Comparison of ENCODE assay signal across 22 cellular contexts in the genomic region with DNA sequence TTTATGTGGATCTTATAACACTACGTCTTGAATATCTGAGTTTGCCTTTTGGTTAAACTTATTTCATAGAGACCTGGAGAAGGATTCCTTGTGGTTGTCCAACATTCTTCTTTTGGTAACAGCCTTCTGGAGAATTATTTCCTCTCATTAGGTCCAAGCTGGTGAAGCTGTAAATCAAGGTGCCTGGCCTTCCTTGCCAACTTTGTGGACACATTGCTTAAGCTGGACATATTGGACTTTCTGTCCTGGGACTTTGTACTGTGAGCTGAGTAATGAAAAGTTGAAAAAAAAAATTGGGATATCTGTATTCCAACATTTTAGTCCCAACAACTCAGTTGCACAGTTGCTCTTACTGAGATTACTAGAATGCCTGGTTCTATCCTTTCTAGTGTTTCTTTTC.
DNase-seq lines count a peak whose midpoint lies in the region; ATAC-seq, FAIRE-seq and TF ChIP-seq lines count a peak whose summit lies in the region.
"Had no signal": no experiment of that assay in that cellular context is flagged by ENCODE, and none has a peak within 500 bp of the region (broad histone marks: within the 10 kb centered on the region; RNA-seq: fewer than 3 reads in every experiment).

No MANE protein-coding gene starts in this region.

- H3K27ac Mint-ChIP-seq in naive thymus-derived CD4-positive, alpha-beta T cell = no peak overlapping the region
- H3K27ac Mint-ChIP-seq: B cell; CD4-positive, alpha-beta T cell; CD8-positive, alpha-beta T cell had no signal

- no peaks in the 10 kb centered on the region for H3K36me3 ChIP-seq in liver (ENCODE audit: control insufficient read depth in 4 of 4, insufficient read depth in 3 of 4, low read depth in 1 of 4, low read length in 3 of 4)
- H3K36me3 ChIP-seq in HepG2 (replicated peaks in 1 of 2; ENCODE audit: control insufficient read depth in 1 of 2, insufficient read depth in 2 of 2, low read length in 2 of 2) = no peaks in the 10 kb centered on the region
- H3K36me3 ChIP-seq in right lobe of liver = no peaks in the 10 kb centered on the region
- no peaks in the 10 kb centered on the region for H3K36me3 ChIP-seq in ovary
- no peaks in the 10 kb centered on the region for H3K36me3 ChIP-seq in naive thymus-derived CD4-positive, alpha-beta T cell (ENCODE audit: control insufficient read depth in 2 of 3, insufficient read depth in 3 of 3, low read length in 3 of 3)
- H3K36me3 ChIP-seq: BLaER1 treated with 17β-estradiol and CSF1 and Interleukin-3, amounts not matched to agents 10 nM and 100 nM had no signal

- in situ Hi-C loops in HepG2 (cut with HindIII; ENCODE audit: extremely low pct_ligation_motif_present, low pct_unique_long_range_greater_than_20kb) = no loop called here
- in situ Hi-C loops in astrocyte of the spinal cord (cut with HindIII; ENCODE audit: low sequenced_read_pairs) = no loop called here

- no peak overlapping the region for H3K27ac ChIP-seq in liver (ENCODE audit: low read depth in 1 of 2, low read length in 2 of 2)
- no peak overlapping the region for H3K27ac ChIP-seq in HepG2 (ENCODE audit: extremely low read length, insufficient read depth, low read length)
- H3K27ac ChIP-seq in right lobe of liver = no peak overlapping the region
- no peak overlapping the region for H3K27ac ChIP-seq in ovary
- H3K27ac ChIP-seq in naive thymus-derived CD4-positive, alpha-beta T cell (ENCODE audit: low read depth, low read length) = no peak overlapping the region
- H3K27ac ChIP-seq: 22Rv1; A549; BLaER1 treated with 17β-estradiol and CSF1 and Interleukin-3, amounts not matched to agents 10 nM and 100 nM; C4-2B had no signal

- H3K4me3 Mint-ChIP-seq in naive thymus-derived CD4-positive, alpha-beta T cell = no peak overlapping the region
- H3K4me3 Mint-ChIP-seq: B cell; CD4-positive, alpha-beta T cell; CD8-positive, alpha-beta T cell had no signal

- ATAC-seq in HepG2 = no peak
- peak; percentile 64 to 84 (median 80) for ATAC-seq in right lobe of liver
- ATAC-seq in naive thymus-derived CD4-positive, alpha-beta T cell = no peak
- ATAC-seq in GM21723 (IDR thresholded peaks at IDR 0.05; ENCODE audit: unreplicated experiment) = no peak
- ATAC-seq: A549; CD8-positive, alpha-beta T cell had no signal

- TF ChIP-seq POLR2A in HepG2 (IDR thresholded peaks at IDR 0.05; ENCODE audit: insufficient read depth in 1 of 2, low read depth in 2 of 2, low read length in 2 of 2) (no peak), right lobe of liver (IDR thresholded peaks at IDR 0.05) (no peak), ovary (IDR thresholded peaks at IDR 0.05) (no peak)

- CTCF ChIA-PET in HepG2 (lab: Yijun Ruan, JAX; ENCODE audit: low intra/inter-chr PET ratio, low total read pairs) = no interaction called here
- CTCF ChIA-PET in naive thymus-derived CD4-positive, alpha-beta T cell (lab: Charles Lee) = no interaction called here

- no peak overlapping the region for H3K9ac ChIP-seq in liver (ENCODE audit: low read depth in 1 of 2, low read length in 2 of 2)
- H3K9ac ChIP-seq in HepG2 (ENCODE audit: insufficient read depth, low read depth, low read length) = no peak overlapping the region
- H3K9ac ChIP-seq: BLaER1 treated with 17β-estradiol and CSF1 and Interleukin-3, amounts not matched to agents 10 nM and 100 nM had no signal

- intact Hi-C loops in HepG2 (cut with micrococcal nuclease; ENCODE audit: unreplicated experiment) (no loop called here), right lobe of liver (cut with DNase I) (no loop called here), ovary (cut with DNase I) (no loop called here)
- intact Hi-C loops in naive thymus-derived CD4-positive, alpha-beta T cell (cut with micrococcal nuclease) = no loop called here

- H3K79me2 ChIP-seq in HepG2 (ENCODE audit: insufficient read depth, low read length) = no peaks in the 10 kb centered on the region

- no peak overlapping the region for H3K4me2 ChIP-seq in HepG2 (ENCODE audit: low read depth, low read length)
- H3K4me2 ChIP-seq: A549; BLaER1 treated with 17β-estradiol and CSF1 and Interleukin-3, amounts not matched to agents 10 nM and 100 nM had no signal

- no peaks in the 10 kb centered on the region for H3K4me1 Mint-ChIP-seq in naive thymus-derived CD4-positive, alpha-beta T cell
- H3K4me1 Mint-ChIP-seq: B cell had no signal

- H4K20me1 ChIP-seq in HepG2 (ENCODE audit: insufficient read depth, low read length) = no peaks in the 10 kb centered on the region
- H4K20me1 ChIP-seq: BLaER1 treated with 17β-estradiol and CSF1 and Interleukin-3, amounts not matched to agents 10 nM and 100 nM had no signal

- POLR2A ChIA-PET in HepG2 (lab: Yijun Ruan, JAX) = no interaction called here
- POLR2A ChIA-PET in naive thymus-derived CD4-positive, alpha-beta T cell (lab: Charles Lee) = no interaction called here

- BruUV-seq in HepG2 (replicated peaks; lab: Mats Ljungman, UMichigan) = no TSS peak

- H3K27me3 ChIP-seq in liver (ENCODE audit: control insufficient read depth in 4 of 4, insufficient read depth in 4 of 4, low read length in 3 of 4) (no peaks in the 10 kb centered on the region), HepG2 (ENCODE audit: control insufficient read depth in 1 of 2, insufficient read depth in 2 of 2, low read length in 2 of 2) (no peaks in the 10 kb centered on the region), right lobe of liver (no peaks in the 10 kb centered on the region), ovary (no peaks in the 10 kb centered on the region)
- no peaks in the 10 kb centered on the region for H3K27me3 ChIP-seq in naive thymus-derived CD4-positive, alpha-beta T cell (ENCODE audit: control insufficient read depth in 2 of 2, insufficient read depth in 2 of 2, low read length in 2 of 2)
- H3K27me3 ChIP-seq: BLaER1 treated with 17β-estradiol and CSF1 and Interleukin-3, amounts not matched to agents 10 nM and 100 nM had no signal

- DNase-seq in HepG2 (ENCODE audit: low spot score) (no peak), astrocyte of the spinal cord (ENCODE audit: low read depth, low spot score) (peak; percentile 19), right lobe of liver (peak in 1 of 3 donors; percentile 47), ovary (no peak)
- DNase-seq in naive thymus-derived CD4-positive, alpha-beta T cell = no peak
- DNase-seq: Caco-2; Calu3; CD4-positive, alpha-beta T cell; CD8-positive, alpha-beta T cell; DMS79 treated with DMSO at 0.1 percent for 48 hours; GF-D8 had no signal

- H3K36me3 Mint-ChIP-seq in naive thymus-derived CD4-positive, alpha-beta T cell = no peaks in the 10 kb centered on the region
- H3K36me3 Mint-ChIP-seq: CD8-positive, alpha-beta T cell had no signal

- no peak for FAIRE-seq in HepG2 (lab: Jason Lieb, UNC)
- FAIRE-seq: D721Med, G401.6, GM12891, GM19239 had no signal

- no peak overlapping the region for H2AFZ ChIP-seq in HepG2 (ENCODE audit: low read length)

- H3K9me3 ChIP-seq in liver (ENCODE audit: control insufficient read depth in 4 of 4, low read length in 3 of 4) (no peaks in the 10 kb centered on the region), HepG2 (ENCODE audit: low read length) (no peaks in the 10 kb centered on the region), right lobe of liver (no peaks in the 10 kb centered on the region), ovary (no peaks in the 10 kb centered on the region)
- no peaks in the 10 kb centered on the region for H3K9me3 ChIP-seq in naive thymus-derived CD4-positive, alpha-beta T cell (ENCODE audit: control insufficient read depth in 2 of 3, low read length in 3 of 3)
- H3K9me3 ChIP-seq: BLaER1 treated with 17β-estradiol and CSF1 and Interleukin-3, amounts not matched to agents 10 nM and 100 nM; Caco-2 had no signal

- H3K4me3 ChIP-seq in liver (ENCODE audit: low read depth in 1 of 3, low read length in 3 of 3) (no peak overlapping the region), HepG2 (replicated peaks in 1 of 3; ENCODE audit: insufficient read depth in 1 of 3, low read depth in 2 of 3, low read length in 3 of 3) (no peak overlapping the region), astrocyte of the spinal cord (ENCODE audit: low read depth, low read length) (no peak overlapping the region), right lobe of liver (no peak overlapping the region), ovary (no peak overlapping the region)
- no peak overlapping the region for H3K4me3 ChIP-seq in naive thymus-derived CD4-positive, alpha-beta T cell (ENCODE audit: low read length)
- H3K4me3 ChIP-seq: A549; BLaER1 treated with 17β-estradiol and CSF1 and Interleukin-3, amounts not matched to agents 10 nM and 100 nM had no signal

- H3K27me3 Mint-ChIP-seq in naive thymus-derived CD4-positive, alpha-beta T cell = no peaks in the 10 kb centered on the region
- H3K27me3 Mint-ChIP-seq: B cell; CD4-positive, alpha-beta T cell had no signal

- TF ChIP-seq RAD21 in liver (IDR thresholded peaks at IDR 0.05) (peak; percentile 13 to 31), HepG2 (CRISPR knock-in tag; IDR thresholded peaks at IDR 0.05) (no peak)

- 93% methylated on average over 1 of the region's 1 CpG for WGBS in liver
- 63% methylated on average over 1 of the region's 1 CpG for WGBS in HepG2 (ENCODE audit: low lambda C conversion rate)
- 100% methylated on average over 1 of the region's 1 CpG for WGBS in right lobe of liver (ENCODE audit: insufficient coverage, low coverage, low lambda C conversion rate, missing lambda C conversion rate)
- 61 to 88% (median 73%) methylated on average over 1 of the region's 1 CpG for WGBS in ovary, 3 donors

- TF ChIP-seq CTCF in liver (IDR thresholded peaks at IDR 0.05; ENCODE audit: low read depth, low read length, missing input control) (no peak), HepG2 (CRISPR knock-in tag; IDR thresholded peaks at IDR 0.05) (no peak), astrocyte of the spinal cord (IDR thresholded peaks at IDR 0.05; ENCODE audit: low read depth, low read length) (no peak), right lobe of liver (IDR thresholded peaks at IDR 0.05) (no peak), ovary (IDR thresholded peaks at IDR 0.05) (no peak)

- no peak for TF ChIP-seq EP300 in HepG2 (IDR thresholded peaks at IDR 0.05; ENCODE audit: low read depth in 2 of 2, low read length in 2 of 2)
- TF ChIP-seq EP300 in HepG2 (CRISPR knock-in tag; IDR thresholded peaks at IDR 0.05; ENCODE audit: borderline replicate concordance) = no peak
- TF ChIP-seq EP300 in ovary (IDR thresholded peaks at IDR 0.05) = no peak

- H3K9me3 Mint-ChIP-seq in naive thymus-derived CD4-positive, alpha-beta T cell = peaks cover 0 to 16% (median 0%) of the 10 kb centered on the region in 11 donors

- H3K4me1 ChIP-seq in liver (ENCODE audit: control insufficient read depth in 4 of 4, insufficient read depth in 4 of 4, low read length in 3 of 4) (peaks cover 2 to 14% (median 8%) of the 10 kb centered on the region in 4 donors), HepG2 (ENCODE audit: insufficient read depth, low read length) (peaks cover 8% of the 10 kb centered on the region; the same call in 1 of the 2 replicates), right lobe of liver (peaks cover 0 to 7% (median 3%) of the 10 kb centered on the region in 4 donors), ovary (ENCODE audit: insufficient read depth) (no peaks in the 10 kb centered on the region)
- H3K4me1 ChIP-seq in naive thymus-derived CD4-positive, alpha-beta T cell (ENCODE audit: control insufficient read depth in 2 of 2, insufficient read depth in 2 of 2, low read length in 2 of 2) = no peaks in the 10 kb centered on the region
- H3K4me1 ChIP-seq: A549; BLaER1 treated with 17β-estradiol and CSF1 and Interleukin-3, amounts not matched to agents 10 nM and 100 nM; Caco-2 had no signal

Comparison
In these comparisons a context has a peak if more than half of its experiments do, and no peak if none do; other contexts are left out.
1. ATAC-seq: peak in right lobe of liver (4 of 4); none in HepG2 (single experiment), naive thymus-derived CD4-positive, alpha-beta T cell (single experiment) and GM21723 (single experiment).